In the genomic region with DNA sequence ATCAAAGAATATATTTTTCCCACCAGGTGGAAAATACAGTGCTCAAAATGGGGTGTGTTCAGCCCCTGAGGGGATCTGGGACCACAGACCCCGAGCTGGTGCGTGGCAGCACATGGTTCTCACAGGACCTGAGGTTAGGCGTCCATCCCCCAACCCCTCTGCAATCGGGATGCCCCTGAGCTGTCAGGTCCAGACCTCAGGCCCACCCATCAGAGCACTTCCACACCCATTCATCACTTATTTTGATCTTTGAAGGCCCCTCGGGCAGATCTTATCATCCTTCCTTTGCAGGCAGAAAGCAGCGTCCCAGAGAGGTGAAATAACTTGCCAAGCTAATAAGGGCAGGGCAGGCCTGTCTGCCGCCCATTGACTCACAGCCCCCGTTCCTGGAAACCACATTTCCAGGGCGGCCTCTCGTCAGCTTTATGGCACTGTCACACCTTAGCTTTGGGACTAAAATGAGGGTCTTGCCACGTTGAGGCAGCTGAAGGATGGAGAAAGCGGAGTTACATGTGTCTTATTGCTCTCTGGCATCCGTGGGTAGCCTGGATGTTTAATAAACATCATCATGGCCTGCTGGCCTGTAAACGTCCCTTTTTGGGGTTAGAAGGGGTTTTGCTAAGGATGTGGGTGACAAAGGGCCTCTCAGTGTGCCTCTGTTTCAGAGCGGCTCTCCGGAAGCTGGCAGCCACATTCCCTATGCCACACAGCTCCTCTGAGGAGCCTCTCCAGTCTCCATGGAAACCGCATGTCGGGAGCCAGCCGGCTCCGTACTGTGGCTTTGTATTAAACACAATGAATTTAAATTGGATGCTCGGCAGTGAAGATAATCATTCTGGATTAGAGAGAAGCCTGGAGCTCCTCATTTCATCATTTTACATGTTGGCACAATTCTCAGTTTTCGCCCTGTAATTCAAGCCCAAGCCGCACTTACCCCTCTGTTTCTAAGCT, we compare ENCODE assay signal across 7 cellular contexts. TPM values are rescaled to one million over a fixed set of nuclear protein-coding genes. Genes with fewer than 3 reads are reported as not detected.
DNase-seq lines count a peak whose midpoint lies in the region; ATAC-seq and TF ChIP-seq lines count a peak whose summit lies in the region.

No MANE protein-coding gene starts in this region.

- whole genome bisulfite sequencing in thyroid gland, 2 donors: 31 to 42% methylated on average over 20 to 21 of the region's 23 CpGs

- H3K4me1 Mint-ChIP-seq in stimulated activated effector memory CD8-positive, alpha-beta T cell treated with anti-CD3 and anti-CD28 coated beads, Interleukin-12 subunit alpha, Interleukin-12 subunit beta, amount 100 ng/mL, for 72 hours: no peaks in the 10 kb centered on the region

- no peak overlapping the region for H3K4me3 ChIP-seq in thyroid gland (replicated peaks in 1 of 3)

- no peak for TF ChIP-seq CTCF in thyroid gland (IDR thresholded peaks at IDR 0.05)

- no peaks in the 10 kb centered on the region for H3K9me3 ChIP-seq in thyroid gland

- peaks cover 5% of the 10 kb centered on the region for H3K27me3 ChIP-seq in thyroid gland

- intact Hi-C loops in thyroid gland (cut with DNase I): no loop called here

- no peaks in the 10 kb centered on the region for H3K9me3 Mint-ChIP-seq in stimulated activated effector memory CD8-positive, alpha-beta T cell treated with anti-CD3 and anti-CD28 coated beads, Interleukin-12 subunit alpha, Interleukin-12 subunit beta, amount 100 ng/mL, for 72 hours

- no peak for TF ChIP-seq POLR2A in thyroid gland (IDR thresholded peaks at IDR 0.05)

- H3K4me3 Mint-ChIP-seq in stimulated activated effector memory CD8-positive, alpha-beta T cell treated with anti-CD3 and anti-CD28 coated beads, Interleukin-12 subunit alpha, Interleukin-12 subunit beta, amount 100 ng/mL, for 72 hours: no peak overlapping the region

- H3K36me3 ChIP-seq in thyroid gland: no peaks in the 10 kb centered on the region

- H3K27ac Mint-ChIP-seq in stimulated activated effector memory CD8-positive, alpha-beta T cell treated with anti-CD3 and anti-CD28 coated beads, Interleukin-12 subunit alpha, Interleukin-12 subunit beta, amount 100 ng/mL, for 72 hours: no peak overlapping the region

- no peak for ATAC-seq in stimulated activated effector memory CD8-positive, alpha-beta T cell treated with anti-CD3 and anti-CD28 coated beads, Interleukin-12 subunit alpha, Interleukin-12 subunit beta, amount 100 ng/mL, for 72 hours

- H3K4me1 ChIP-seq in thyroid gland: no peaks in the 10 kb centered on the region

- H3K27ac ChIP-seq in thyroid gland: no peak overlapping the region

- DNase-seq in NCI-H146 (lab: John Stamatoyannopoulos, UW): peak; percentile 93
- DNase-seq in amniotic epithelial cell (ENCODE audit: low read depth): peak; percentile 1
- peak; percentile 73 for DNase-seq in iPS-NIHi11 (ENCODE audit: low spot score)
- DNase-seq in thyroid gland: peak; percentile 40 to 42
- no peak for DNase-seq in stimulated activated effector memory CD8-positive, alpha-beta T cell treated with anti-CD3 and anti-CD28 coated beads, Interleukin-12 subunit alpha, Interleukin-12 subunit beta, amount 100 ng/mL, for 72 hours (ENCODE audit: low spot score in 2 of 2)
- DNase-seq in T-helper 2 cell: no peak
- DNase-seq in MV-4-11 (lab: John Stamatoyannopoulos, UW): no peak

- H3K36me3 Mint-ChIP-seq in stimulated activated effector memory CD8-positive, alpha-beta T cell treated with anti-CD3 and anti-CD28 coated beads, Interleukin-12 subunit alpha, Interleukin-12 subunit beta, amount 100 ng/mL, for 72 hours: no peaks in the 10 kb centered on the region

RNA-seq across cellular contexts. Expression of a gene that starts 58.3 kb away (rescaled TPM):
- total RNA-seq in thyroid gland: 10 to 100 TPM; 12.9 to 21.2 (median 17.0) TPM

Comparison
In these comparisons a context has a peak if more than half of its experiments do, and no peak if none do; other contexts are left out.
1. DNase-seq: peak in NCI-H146 (single experiment), amniotic epithelial cell (single experiment), iPS-NIHi11 (single experiment) and thyroid gland (2 of 2); none in stimulated activated effector memory CD8-positive, alpha-beta T cell treated with anti-CD3 and anti-CD28 coated beads, Interleukin-12 subunit alpha, Interleukin-12 subunit beta, amount 100 ng/mL, for 72 hours (0 of 2), T-helper 2 cell (0 of 5) and MV-4-11 (single experiment).